11 cellular contexts compared by ENCODE assay signal in the genomic region with DNA sequence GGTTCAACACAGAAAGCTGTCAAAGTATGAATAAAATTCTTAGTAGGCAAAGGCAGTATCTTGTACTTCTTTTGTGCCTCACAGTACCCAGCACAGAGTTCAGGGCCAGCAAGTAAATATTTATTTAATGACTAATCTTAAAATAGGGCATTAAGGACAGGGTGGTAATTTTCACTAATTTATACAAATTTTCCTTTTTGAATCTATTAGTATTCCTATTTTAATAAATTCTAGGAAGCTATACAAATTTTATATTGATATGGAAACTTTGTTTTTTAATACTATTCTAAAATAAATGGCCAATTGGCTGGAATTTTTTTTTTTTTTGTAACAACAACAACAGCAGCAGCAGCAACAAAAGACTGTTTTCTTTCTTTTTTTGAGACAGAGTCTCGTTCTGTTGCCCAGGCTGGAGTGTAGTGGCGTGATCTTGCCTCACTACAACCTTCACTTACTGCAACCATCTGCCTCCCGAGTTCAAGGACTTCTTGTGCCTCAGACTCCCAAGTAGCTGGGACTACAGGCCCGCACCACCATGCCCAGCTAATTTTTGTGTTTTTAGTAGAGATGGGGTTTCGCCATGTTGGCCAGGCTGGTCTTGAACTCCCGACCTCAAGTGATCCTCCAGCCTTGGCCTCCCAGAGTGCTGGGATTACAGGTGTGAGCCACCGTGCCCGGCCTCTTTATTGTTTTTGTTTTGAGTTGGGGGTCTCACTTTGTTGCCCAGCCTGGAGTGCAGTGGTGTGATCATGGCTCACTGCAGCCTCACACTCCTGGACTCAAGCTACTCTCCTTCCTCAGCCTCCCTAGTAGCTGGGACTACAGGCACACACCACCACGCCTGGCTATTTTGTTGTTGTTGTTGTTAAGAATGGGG.
A peak's percentile ranks its signal among the peaks of the same experiment; 100 is the strongest.
DNase-seq lines count a peak whose midpoint lies in the region; ATAC-seq, FAIRE-seq and TF ChIP-seq lines count a peak whose summit lies in the region.
"Had no signal": no experiment of that assay in that cellular context is flagged by ENCODE, and none has a peak within 500 bp of the region (broad histone marks: within the 10 kb centered on the region; RNA-seq: fewer than 3 reads in every experiment).

No MANE protein-coding gene starts in this region.

- no peaks in the 10 kb centered on the region for H4K20me1 ChIP-seq in keratinocyte (ENCODE audit: control insufficient read depth, extremely low read depth, insufficient read depth, low read length)

- dilution Hi-C loops in keratinocyte (cut with MboI; ENCODE audit: extremely low pct_ligation_motif_present, low sequenced_read_pairs) = no loop called here

- peaks cover 56% of the 10 kb centered on the region for H3K4me1 Mint-ChIP-seq in HFFc6 (ENCODE audit: low read depth)
- H3K4me1 Mint-ChIP-seq in activated naive CD8-positive, alpha-beta T cell treated with anti-CD3 and anti-CD28 coated beads, Interleukin-2, amount 50 U/mL, for 24 hours = peaks cover 78% of the 10 kb centered on the region

- no peaks in the 10 kb centered on the region for H3K36me3 Mint-ChIP-seq in HFFc6 (ENCODE audit: low read depth)
- peaks cover 26% of the 10 kb centered on the region for H3K36me3 Mint-ChIP-seq in activated naive CD8-positive, alpha-beta T cell treated with anti-CD3 and anti-CD28 coated beads, Interleukin-2, amount 50 U/mL, for 24 hours (ENCODE audit: low read depth)

- no peaks in the 10 kb centered on the region for H3K9me3 Mint-ChIP-seq in HFFc6
- no peaks in the 10 kb centered on the region for H3K9me3 Mint-ChIP-seq in activated naive CD8-positive, alpha-beta T cell treated with anti-CD3 and anti-CD28 coated beads, Interleukin-2, amount 50 U/mL, for 24 hours

- H3K79me2 ChIP-seq in keratinocyte (ENCODE audit: control insufficient read depth, insufficient read depth, low read length) = peaks cover 15% of the 10 kb centered on the region

- no peak for FAIRE-seq in keratinocyte (lab: Jason Lieb, UNC)

- DNase-seq in HFFc6 = no peak
- no peak for DNase-seq in activated naive CD8-positive, alpha-beta T cell treated with anti-CD3 and anti-CD28 coated beads, Interleukin-2, amount 50 U/mL, for 24 hours
- DNase-seq in keratinocyte (ENCODE audit: low read depth, low spot score) = no peak
- no peak for DNase-seq in cerebellum (ENCODE audit: low spot score)
- DNase-seq in NCI-H345 (lab: John Stamatoyannopoulos, UW) = no peak
- DNase-seq: GOT3; NK-92 treated with Interleukin-12 subunit alpha and Interleukin-12 subunit beta, amount 100 ng/mL, for 24 hours had no signal

- H3K4me1 ChIP-seq in keratinocyte (ENCODE audit: control insufficient read depth, extremely low read depth, insufficient read depth, low read length) (peaks cover 56% of the 10 kb centered on the region), stomach smooth muscle (ENCODE audit: control insufficient read depth, insufficient read depth, low read length) (peaks cover 33% of the 10 kb centered on the region)

- peak overlapping the region; percentile 41 for H3K4me3 Mint-ChIP-seq in HFFc6
- H3K4me3 Mint-ChIP-seq in activated naive CD8-positive, alpha-beta T cell treated with anti-CD3 and anti-CD28 coated beads, Interleukin-2, amount 50 U/mL, for 24 hours = no peak overlapping the region

- H3K9me3 ChIP-seq in keratinocyte (ENCODE audit: control insufficient read depth, low read depth, low read length) (no peaks in the 10 kb centered on the region), stomach smooth muscle (ENCODE audit: control insufficient read depth in 2 of 2, low read length in 2 of 2) (no peaks in the 10 kb centered on the region)

- H3K9me1 ChIP-seq in keratinocyte (ENCODE audit: control insufficient read depth, extremely low read depth, insufficient read depth, low read length) = no peaks in the 10 kb centered on the region

- H3K27ac ChIP-seq in keratinocyte (ENCODE audit: control insufficient read depth, insufficient read depth, low read length) = peak overlapping the region; percentile 99
- H3K27ac ChIP-seq in stomach smooth muscle (ENCODE audit: low read length) = peak overlapping the region; percentile 98

- TF ChIP-seq CTCF in HFFc6 (IDR thresholded peaks at IDR 0.05) = no peak
- no peak for TF ChIP-seq CTCF in keratinocyte (optimal IDR thresholded peaks at IDR 0.05 in 1 of 3, IDR thresholded peaks at IDR 0.05 in 1 of 3, conservative IDR thresholded peaks at IDR 0.05 in 1 of 3; ENCODE audit: extremely low read depth in 1 of 3, insufficient read depth in 2 of 3, low read length in 3 of 3)

- no peak for ATAC-seq in activated naive CD8-positive, alpha-beta T cell treated with anti-CD3 and anti-CD28 coated beads, Interleukin-2, amount 50 U/mL, for 24 hours
- ATAC-seq in HG02642 (IDR thresholded peaks at IDR 0.05; ENCODE audit: poor library complexity, unreplicated experiment) (no peak), GM21447 (IDR thresholded peaks at IDR 0.05; ENCODE audit: unreplicated experiment) (no peak)

- H3K36me3 ChIP-seq in keratinocyte (ENCODE audit: control insufficient read depth in 2 of 2, extremely low read depth in 1 of 2, insufficient read depth in 2 of 2, low read length in 2 of 2) (peaks cover 0 to 3% of the 10 kb centered on the region in 2 experiments), stomach smooth muscle (ENCODE audit: control insufficient read depth in 2 of 2, insufficient read depth in 2 of 2, low read length in 2 of 2) (peaks cover 0 to 2% of the 10 kb centered on the region in 2 donors)

- H3K4me3 ChIP-seq in keratinocyte (ENCODE audit: control insufficient read depth in 2 of 3, extremely low read depth in 1 of 3, insufficient read depth in 2 of 3, low read depth in 1 of 3, low read length in 3 of 3) = no peak overlapping the region
- H3K4me3 ChIP-seq in stomach smooth muscle (ENCODE audit: low read length in 2 of 2) = no peak overlapping the region
- H3K4me3 ChIP-seq: smooth muscle cell had no signal

- H3K27me3 Mint-ChIP-seq in HFFc6 (ENCODE audit: insufficient read depth) = peaks cover 2% of the 10 kb centered on the region; the same call in 1 of the 2 replicates
- H3K27me3 Mint-ChIP-seq in activated naive CD8-positive, alpha-beta T cell treated with anti-CD3 and anti-CD28 coated beads, Interleukin-2, amount 50 U/mL, for 24 hours = no peaks in the 10 kb centered on the region

- no peaks in the 10 kb centered on the region for H3K27me3 ChIP-seq in keratinocyte (ENCODE audit: control insufficient read depth, extremely low read depth, insufficient read depth, low read length)
- H3K27me3 ChIP-seq in stomach smooth muscle (ENCODE audit: control insufficient read depth in 1 of 2, insufficient read depth in 2 of 2, low read length in 2 of 2) = no peaks in the 10 kb centered on the region

- peak overlapping the region; percentile 88 for H3K9ac ChIP-seq in keratinocyte (ENCODE audit: control insufficient read depth, extremely low read depth, insufficient read depth, low read length)
- H3K9ac ChIP-seq in stomach smooth muscle (ENCODE audit: low read length in 2 of 2) = peak overlapping the region in 1 of 2 donors; percentile 84

- no peak overlapping the region for H2AFZ ChIP-seq in keratinocyte (ENCODE audit: control insufficient read depth, low read length)

- peak overlapping the region; percentile 99 for H3K4me2 ChIP-seq in keratinocyte (ENCODE audit: control insufficient read depth, extremely low read depth, insufficient read depth, low read depth, low read length)

- no peak overlapping the region; the same call in 1 of the 2 replicates for H3K27ac Mint-ChIP-seq in HFFc6
- peak overlapping the region; percentile 67 for H3K27ac Mint-ChIP-seq in activated naive CD8-positive, alpha-beta T cell treated with anti-CD3 and anti-CD28 coated beads, Interleukin-2, amount 50 U/mL, for 24 hours
